Comparison of ENCODE assay signal across 11 cellular contexts in genomic region chr14:54683882-54684794, GRCh38.
DNase-seq lines count a peak whose midpoint lies in the region; ATAC-seq and TF ChIP-seq lines count a peak whose summit lies in the region.
"Had no signal": no experiment of that assay in that cellular context is flagged by ENCODE, and none has a peak within 500 bp of the region (broad histone marks: within the 10 kb centered on the region; RNA-seq: fewer than 3 reads in every experiment).

No MANE protein-coding gene starts in this region.

- no peaks in the 10 kb centered on the region for H3K36me3 ChIP-seq in lower lobe of right lung
- H3K36me3 ChIP-seq: right lobe of liver had no signal

- H3K27me3 Mint-ChIP-seq in chondrocyte (ENCODE audit: low read depth), result no peaks in the 10 kb centered on the region

- intact Hi-C loops in Right ventricle myocardium superior (cut with DNase I) (no loop called here), Right ventricle myocardium inferior (cut with DNase I) (no loop called here), lower lobe of right lung (cut with DNase I) (no loop called here)

- no peak for ATAC-seq in Right ventricle myocardium superior (ENCODE audit: poor library complexity)
- ATAC-seq in Right ventricle myocardium inferior, result no peak
- ATAC-seq in lower lobe of right lung, result peak in 1 of 2 donors; percentile 45

- H3K4me1 ChIP-seq in lower lobe of right lung, result peaks cover 35% of the 10 kb centered on the region
- H3K4me1 ChIP-seq: right lobe of liver had no signal

- TF ChIP-seq CTCF in chondrocyte (IDR thresholded peaks at IDR 0.05) (no peak), lower lobe of right lung (IDR thresholded peaks at IDR 0.05) (no peak)

- no peak overlapping the region for H3K4me3 Mint-ChIP-seq in chondrocyte (ENCODE audit: unreplicated experiment)
- H3K4me3 Mint-ChIP-seq: T-helper 1 cell treated with Interleukin-12 subunit alpha and Interleukin-12 subunit beta and Interleukin-4 antibody, amounts not matched to agents 30 μg/mL and 1 μg/mL, for 36 hours had no signal

- no peak overlapping the region for H3K4me3 ChIP-seq in lower lobe of right lung
- H3K4me3 ChIP-seq: right lobe of liver had no signal

- H3K27me3 ChIP-seq in lower lobe of right lung (ENCODE audit: low read depth), result no peaks in the 10 kb centered on the region
- H3K27me3 ChIP-seq: right lobe of liver had no signal

- H3K27ac ChIP-seq in lower lobe of right lung, result peak overlapping the region; percentile 62
- H3K27ac ChIP-seq: right lobe of liver had no signal

- H3K9me3 ChIP-seq in lower lobe of right lung, result no peaks in the 10 kb centered on the region
- H3K9me3 ChIP-seq: right lobe of liver had no signal

- DNase-seq in Right ventricle myocardium superior (peak; percentile 65), Right ventricle myocardium inferior (ENCODE audit: missing footprints) (no peak), chondrocyte (ENCODE audit: low spot score) (no peak), lower lobe of right lung (no peak), GM19238 (ENCODE audit: insufficient read length, low spot score) (no peak), NCI-H524 (lab: John Stamatoyannopoulos, UW) (no peak), HPDE6-E6E7 (ENCODE audit: extremely low spot score) (no peak)
- DNase-seq in activated CD4-positive, alpha-beta T cell treated with anti-CD3 and anti-CD28 coated beads, Interleukin-2, amount 50 U/mL, for 4 hours, result no peak
- DNase-seq: ACHN, right lobe of liver had no signal

- peaks cover 80% of the 10 kb centered on the region for H3K4me1 Mint-ChIP-seq in chondrocyte (ENCODE audit: low read depth)

- H3K27ac Mint-ChIP-seq in chondrocyte (ENCODE audit: unreplicated experiment), result peak overlapping the region; percentile 86
- H3K27ac Mint-ChIP-seq: T-helper 1 cell treated with Interleukin-12 subunit alpha and Interleukin-12 subunit beta and Interleukin-4 antibody, amounts not matched to agents 30 μg/mL and 1 μg/mL, for 36 hours had no signal

- H3K36me3 Mint-ChIP-seq in chondrocyte (ENCODE audit: low read depth), result no peaks in the 10 kb centered on the region

- no peaks in the 10 kb centered on the region for H3K9me3 Mint-ChIP-seq in chondrocyte (ENCODE audit: low read depth)
- H3K9me3 Mint-ChIP-seq: T-helper 1 cell treated with Interleukin-12 subunit alpha and Interleukin-12 subunit beta and Interleukin-4 antibody, amounts not matched to agents 30 μg/mL and 1 μg/mL, for 36 hours had no signal
